12 cellular contexts compared by ENCODE assay signal in the genomic region with DNA sequence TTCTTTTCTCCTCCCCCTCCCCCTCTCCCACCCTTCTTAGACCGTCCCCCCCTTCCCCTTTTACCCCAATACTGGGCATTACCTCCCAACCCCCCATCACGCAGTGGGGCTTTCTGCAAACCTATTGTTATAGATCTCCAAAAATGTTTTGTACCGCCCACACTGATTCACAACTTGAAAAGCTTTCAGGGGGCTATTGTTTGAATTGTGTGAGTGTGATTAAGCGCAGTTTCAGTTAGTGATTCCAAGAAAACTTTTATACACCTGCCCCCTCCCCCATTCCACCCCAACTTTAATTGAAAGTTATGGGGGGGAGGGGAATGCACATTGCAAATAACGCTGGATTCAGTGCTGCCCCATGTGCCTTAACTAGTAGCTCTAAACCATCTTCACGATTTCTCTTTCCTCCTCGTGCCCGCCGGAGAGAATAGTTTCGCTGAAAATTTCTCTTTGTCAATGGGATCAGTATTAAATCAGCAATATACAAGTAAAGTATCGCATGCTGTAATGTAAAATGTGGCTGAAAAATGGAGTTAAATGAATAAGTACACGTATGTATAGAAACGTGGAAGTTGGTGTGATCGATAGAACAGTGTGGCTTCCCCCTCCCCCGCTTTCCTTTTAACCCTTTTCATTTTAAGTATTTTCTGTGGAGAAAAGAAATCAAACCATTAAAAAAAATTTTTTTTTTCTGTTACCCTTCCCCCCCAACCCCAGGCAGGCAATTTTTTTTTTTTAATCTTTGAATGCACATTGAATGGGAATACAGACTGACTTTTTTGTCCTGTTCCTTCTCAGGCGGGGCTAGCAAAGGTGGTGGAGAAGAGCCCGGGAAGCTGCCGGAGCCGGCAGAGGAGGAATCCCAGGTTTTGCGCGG. TPM values are rescaled to one million over a fixed set of nuclear protein-coding genes. Genes with fewer than 3 reads are reported as not detected.
DNase-seq lines count a peak whose midpoint lies in the region; ATAC-seq lines count a peak whose summit lies in the region.
"Had no signal": no experiment of that assay in that cellular context is flagged by ENCODE, and none has a peak within 500 bp of the region (broad histone marks: within the 10 kb centered on the region; RNA-seq: fewer than 3 reads in every experiment).

No MANE protein-coding gene starts in this region.

- no peak overlapping the region for H3K27ac Mint-ChIP-seq in activated CD4-positive, alpha-beta memory T cell treated with anti-CD3 and anti-CD28 coated beads for 36 hours

- H3K4me3 Mint-ChIP-seq in activated CD4-positive, alpha-beta memory T cell treated with anti-CD3 and anti-CD28 coated beads for 36 hours = peak overlapping the region; percentile 38

- peak overlapping the region; percentile 90 for H3K4me3 ChIP-seq in iPS-20b (ENCODE audit: low read length)
- H3K4me3 ChIP-seq: ovary had no signal

- peaks cover 7% of the 10 kb centered on the region for H3K9me3 Mint-ChIP-seq in activated CD4-positive, alpha-beta memory T cell treated with anti-CD3 and anti-CD28 coated beads for 36 hours

- H3K4me1 Mint-ChIP-seq in activated CD4-positive, alpha-beta memory T cell treated with anti-CD3 and anti-CD28 coated beads for 36 hours (ENCODE audit: low read depth) = peaks cover 14% of the 10 kb centered on the region

- H3K27ac ChIP-seq in KOPT-K1 (ENCODE audit: low read depth, low read length, poor library complexity, severe bottlenecking) = peak overlapping the region; percentile 98
- peak overlapping the region; percentile 100 for H3K27ac ChIP-seq in iPS-20b (ENCODE audit: low read length)
- H3K27ac ChIP-seq: ovary had no signal

- H3K9ac ChIP-seq in iPS-20b (ENCODE audit: low read depth, low read length) = peak overlapping the region; percentile 93

- no peaks in the 10 kb centered on the region for H3K27me3 ChIP-seq in iPS-20b (ENCODE audit: insufficient read depth, low read length)
- H3K27me3 ChIP-seq: ovary had no signal

- intact Hi-C loops in activated CD4-positive, alpha-beta memory T cell treated with anti-CD3 and anti-CD28 coated beads for 36 hours (cut with micrococcal nuclease) = loop anchor here (2.0 kb wide), 1 partner anchor 15 kb away; no protein-coding TSS in a partner anchor

- ATAC-seq in GM19397 (IDR thresholded peaks at IDR 0.05; ENCODE audit: unreplicated experiment) (no peak), GM18520 (IDR thresholded peaks at IDR 0.05; ENCODE audit: unreplicated experiment) (no peak)

- H3K36me3 Mint-ChIP-seq in activated CD4-positive, alpha-beta memory T cell treated with anti-CD3 and anti-CD28 coated beads for 36 hours = peaks cover 7% of the 10 kb centered on the region

- CTCF ChIA-PET in activated CD4-positive, alpha-beta memory T cell treated with anti-CD3 and anti-CD28 coated beads for 36 hours (lab: Charles Lee) = no interaction called here

- H3K36me3 ChIP-seq in KOPT-K1 (ENCODE audit: insufficient read depth, low read length) (peaks cover 13% of the 10 kb centered on the region), iPS-20b (ENCODE audit: insufficient read depth, low read depth, low read length) (peaks cover 14% of the 10 kb centered on the region)
- H3K36me3 ChIP-seq: ovary had no signal

- H3K9me3 ChIP-seq in KOPT-K1 (ENCODE audit: insufficient read depth, low read length, poor library complexity, severe bottlenecking) (peaks cover 9% of the 10 kb centered on the region), iPS-20b (ENCODE audit: insufficient read depth, low read depth, low read length) (no peaks in the 10 kb centered on the region)

- POLR2A ChIA-PET in activated CD4-positive, alpha-beta memory T cell treated with anti-CD3 and anti-CD28 coated beads for 36 hours (lab: Charles Lee) = no interaction called here

- H3K4me1 ChIP-seq in iPS-20b (ENCODE audit: insufficient read depth, low read length) = peaks cover 21% of the 10 kb centered on the region; the same call in 1 of the 2 replicates

- peak; percentile 47 for DNase-seq in DMS114 treated with DMSO at 0.1 percent for 48 hours (lab: John Stamatoyannopoulos, UW; ENCODE audit: unreplicated experiment)
- DNase-seq in activated CD4-positive, alpha-beta memory T cell treated with anti-CD3 and anti-CD28 coated beads for 36 hours = no peak
- no peak for DNase-seq in H4 (ENCODE audit: low spot score)
- no peak for DNase-seq in NOMO-1 (lab: John Stamatoyannopoulos, UW; ENCODE audit: unreplicated experiment in 2 of 2)
- DNase-seq: activated effector memory CD4-positive, alpha-beta T cell treated with Interleukin-2 at 50 U/mL for 16 hours; NCI-H2029; ovary had no signal

- peaks cover 55% of the 10 kb centered on the region for H3K27me3 Mint-ChIP-seq in activated CD4-positive, alpha-beta memory T cell treated with anti-CD3 and anti-CD28 coated beads for 36 hours

RNA-seq across cellular contexts. Expression of a gene that starts 0.6 kb away (rescaled TPM):
- not detected for total RNA-seq in activated CD4-positive, alpha-beta memory T cell treated with anti-CD3 and anti-CD28 coated beads for 36 hours
- total RNA-seq in H4 (2014; rRNA removed; shearing (Covaris generic)) = not detected in 2 replicates
- total RNA-seq: T-helper 2 cell treated with Interferon-gamma antibody and Interleukin-4, amounts not matched to agents 100 ng/mL and 5 ng/mL, for 36 hours had no signal
